In the genomic region with DNA sequence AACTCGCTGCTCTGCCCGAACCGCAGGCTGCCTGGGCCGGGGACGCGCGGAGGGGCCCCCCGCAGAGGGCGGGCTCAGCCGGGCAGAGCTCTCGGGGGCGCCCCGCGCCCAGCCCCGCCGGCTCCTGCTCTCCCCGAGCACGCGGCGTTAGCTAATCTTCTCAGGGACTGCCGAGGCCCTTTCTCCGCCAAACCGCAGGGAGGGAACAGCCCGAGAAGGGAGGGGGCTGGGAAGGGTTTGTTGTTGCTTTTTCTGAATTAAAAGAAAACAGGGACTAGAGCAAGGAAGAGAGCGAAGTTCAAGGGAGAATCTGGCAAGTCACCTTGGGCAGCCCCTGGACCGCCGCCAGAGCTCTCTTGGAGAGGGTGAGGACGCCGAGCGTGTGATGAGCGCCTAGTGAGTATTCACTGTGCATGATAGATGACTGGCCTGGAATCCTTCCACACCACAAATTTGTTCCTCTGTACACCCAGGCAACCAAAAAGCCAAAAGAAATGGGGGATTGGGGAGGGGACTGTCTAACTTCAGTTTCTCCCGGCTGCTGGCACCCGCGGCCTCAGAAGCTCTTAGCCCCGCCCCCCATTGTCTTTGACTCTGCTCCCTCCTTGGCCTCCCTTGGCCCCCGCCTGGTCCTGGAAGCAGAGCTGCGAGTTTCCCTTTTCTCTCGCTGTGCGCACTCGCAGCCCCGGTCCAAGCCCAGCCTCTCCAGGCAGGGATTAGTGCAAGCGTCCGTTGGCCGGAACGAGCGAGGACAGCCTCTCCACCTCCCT, we compare ENCODE assay signal across 8 cellular contexts. TPM values are rescaled to one million over a fixed set of nuclear protein-coding genes. Genes with fewer than 3 reads are reported as not detected.
A peak's percentile ranks its signal among the peaks of the same experiment; 100 is the strongest.
DNase-seq lines count a peak whose midpoint lies in the region; ATAC-seq, FAIRE-seq and TF ChIP-seq lines count a peak whose summit lies in the region.

No MANE protein-coding gene starts in this region.

- no peaks in the 10 kb centered on the region for H3K36me3 Mint-ChIP-seq in GM23338 (ENCODE audit: low read depth)

- H3K9me3 ChIP-seq in ascending aorta (no peaks in the 10 kb centered on the region), left ventricle myocardium inferior (replicated peaks) (no peaks in the 10 kb centered on the region)

- DNase-seq in GM23338 (ENCODE audit: low spot score) (peak; percentile 95), NCI-H446 treated with DMSO at 0.1 percent for 48 hours (lab: John Stamatoyannopoulos, UW) (peak; percentile 65), ascending aorta (ENCODE audit: low spot score in 2 of 2) (peak; percentile 50 to 89), left ventricle myocardium inferior (peak; percentile 87), pons (ENCODE audit: low spot score) (peak; percentile 73), D721Med (ENCODE audit: insufficient read length, low spot score) (no peak)

- peak overlapping the region; percentile 80 for H3K4me3 Mint-ChIP-seq in GM23338

- H3K9me3 Mint-ChIP-seq in GM23338 = no peaks in the 10 kb centered on the region

- no peaks in the 10 kb centered on the region for H3F3A ChIP-seq in GM23338 (replicated peaks; ENCODE audit: low read depth)

- H3K4me1 ChIP-seq in GM23338 (ENCODE audit: insufficient read depth) (peaks cover 4% of the 10 kb centered on the region; the same call in 1 of the 2 replicates), ascending aorta (peaks cover 6 to 8% of the 10 kb centered on the region in 2 donors), left ventricle myocardium inferior (peaks cover 22% of the 10 kb centered on the region)

- H3K4me2 ChIP-seq in GM23338 = peak overlapping the region; percentile 93

- no peak for FAIRE-seq in D721Med (lab: Jason Lieb, UNC)

- H3K4me1 Mint-ChIP-seq in GM23338 = peaks cover 10% of the 10 kb centered on the region

- H3K27me3 Mint-ChIP-seq in GM23338 (ENCODE audit: insufficient read depth, low read depth, poor library complexity) = peaks cover 22% of the 10 kb centered on the region

- H3K4me3 ChIP-seq in GM23338 = peak overlapping the region; percentile 75
- peak overlapping the region; percentile 48 to 61 for H3K4me3 ChIP-seq in ascending aorta
- peak overlapping the region; percentile 67 for H3K4me3 ChIP-seq in left ventricle myocardium inferior

- H2AFZ ChIP-seq in GM23338 = peak overlapping the region; percentile 100

- intact Hi-C loops in ascending aorta (cut with DNase I) (no loop called here), left ventricle myocardium inferior (cut with micrococcal nuclease) (no loop called here)

- H3K36me3 ChIP-seq in GM23338 (ENCODE audit: insufficient read depth) (no peaks in the 10 kb centered on the region), ascending aorta (no peaks in the 10 kb centered on the region), left ventricle myocardium inferior (no peaks in the 10 kb centered on the region)

- ATAC-seq in GM23338 (peak; percentile 92), HG03460 (IDR thresholded peaks at IDR 0.05; ENCODE audit: unreplicated experiment) (no peak)

- H3K79me2 ChIP-seq in GM23338 (replicated peaks; ENCODE audit: insufficient read depth) = no peaks in the 10 kb centered on the region

- H4K20me1 ChIP-seq in GM23338 (replicated peaks; ENCODE audit: insufficient read depth) = no peaks in the 10 kb centered on the region

- TF ChIP-seq CTCF in C4-2B (conservative IDR thresholded peaks at IDR 0.05) = no peak
- TF ChIP-seq CTCF in GM23338 (conservative IDR thresholded peaks at IDR 0.05; ENCODE audit: low read depth in 2 of 2) = no peak
- TF ChIP-seq CTCF in ascending aorta (IDR thresholded peaks at IDR 0.05) = no peak
- no peak for TF ChIP-seq CTCF in left ventricle myocardium inferior (IDR thresholded peaks at IDR 0.05; ENCODE audit: borderline replicate concordance)
- TF ChIP-seq CTCF in D721Med (IDR thresholded peaks at IDR 0.05; ENCODE audit: insufficient read depth, missing control alignments) = no peak

- H3K9me2 ChIP-seq in GM23338 (ENCODE audit: insufficient read depth) = no peaks in the 10 kb centered on the region

- peak overlapping the region; percentile 49; the same call in 1 of the 2 replicates for H3K27ac Mint-ChIP-seq in GM23338

- H3K27ac ChIP-seq in C4-2B = peak overlapping the region; percentile 62
- H3K27ac ChIP-seq in GM23338 (ENCODE audit: low read depth) = no peak overlapping the region
- peak overlapping the region; percentile 65 to 72 for H3K27ac ChIP-seq in ascending aorta
- peak overlapping the region; percentile 93 for H3K27ac ChIP-seq in left ventricle myocardium inferior (replicated peaks)

- H3K27me3 ChIP-seq in GM23338 (ENCODE audit: insufficient read depth) (peaks cover 40% of the 10 kb centered on the region), ascending aorta (no peaks in the 10 kb centered on the region), left ventricle myocardium inferior (ENCODE audit: low read depth) (no peaks in the 10 kb centered on the region)

TF ChIP-seq in GM23338, 12 proteins besides CTCF, POLR2A, EP300 and RAD21 (continues in another document):
- TF ChIP-seq, protein P1, sequence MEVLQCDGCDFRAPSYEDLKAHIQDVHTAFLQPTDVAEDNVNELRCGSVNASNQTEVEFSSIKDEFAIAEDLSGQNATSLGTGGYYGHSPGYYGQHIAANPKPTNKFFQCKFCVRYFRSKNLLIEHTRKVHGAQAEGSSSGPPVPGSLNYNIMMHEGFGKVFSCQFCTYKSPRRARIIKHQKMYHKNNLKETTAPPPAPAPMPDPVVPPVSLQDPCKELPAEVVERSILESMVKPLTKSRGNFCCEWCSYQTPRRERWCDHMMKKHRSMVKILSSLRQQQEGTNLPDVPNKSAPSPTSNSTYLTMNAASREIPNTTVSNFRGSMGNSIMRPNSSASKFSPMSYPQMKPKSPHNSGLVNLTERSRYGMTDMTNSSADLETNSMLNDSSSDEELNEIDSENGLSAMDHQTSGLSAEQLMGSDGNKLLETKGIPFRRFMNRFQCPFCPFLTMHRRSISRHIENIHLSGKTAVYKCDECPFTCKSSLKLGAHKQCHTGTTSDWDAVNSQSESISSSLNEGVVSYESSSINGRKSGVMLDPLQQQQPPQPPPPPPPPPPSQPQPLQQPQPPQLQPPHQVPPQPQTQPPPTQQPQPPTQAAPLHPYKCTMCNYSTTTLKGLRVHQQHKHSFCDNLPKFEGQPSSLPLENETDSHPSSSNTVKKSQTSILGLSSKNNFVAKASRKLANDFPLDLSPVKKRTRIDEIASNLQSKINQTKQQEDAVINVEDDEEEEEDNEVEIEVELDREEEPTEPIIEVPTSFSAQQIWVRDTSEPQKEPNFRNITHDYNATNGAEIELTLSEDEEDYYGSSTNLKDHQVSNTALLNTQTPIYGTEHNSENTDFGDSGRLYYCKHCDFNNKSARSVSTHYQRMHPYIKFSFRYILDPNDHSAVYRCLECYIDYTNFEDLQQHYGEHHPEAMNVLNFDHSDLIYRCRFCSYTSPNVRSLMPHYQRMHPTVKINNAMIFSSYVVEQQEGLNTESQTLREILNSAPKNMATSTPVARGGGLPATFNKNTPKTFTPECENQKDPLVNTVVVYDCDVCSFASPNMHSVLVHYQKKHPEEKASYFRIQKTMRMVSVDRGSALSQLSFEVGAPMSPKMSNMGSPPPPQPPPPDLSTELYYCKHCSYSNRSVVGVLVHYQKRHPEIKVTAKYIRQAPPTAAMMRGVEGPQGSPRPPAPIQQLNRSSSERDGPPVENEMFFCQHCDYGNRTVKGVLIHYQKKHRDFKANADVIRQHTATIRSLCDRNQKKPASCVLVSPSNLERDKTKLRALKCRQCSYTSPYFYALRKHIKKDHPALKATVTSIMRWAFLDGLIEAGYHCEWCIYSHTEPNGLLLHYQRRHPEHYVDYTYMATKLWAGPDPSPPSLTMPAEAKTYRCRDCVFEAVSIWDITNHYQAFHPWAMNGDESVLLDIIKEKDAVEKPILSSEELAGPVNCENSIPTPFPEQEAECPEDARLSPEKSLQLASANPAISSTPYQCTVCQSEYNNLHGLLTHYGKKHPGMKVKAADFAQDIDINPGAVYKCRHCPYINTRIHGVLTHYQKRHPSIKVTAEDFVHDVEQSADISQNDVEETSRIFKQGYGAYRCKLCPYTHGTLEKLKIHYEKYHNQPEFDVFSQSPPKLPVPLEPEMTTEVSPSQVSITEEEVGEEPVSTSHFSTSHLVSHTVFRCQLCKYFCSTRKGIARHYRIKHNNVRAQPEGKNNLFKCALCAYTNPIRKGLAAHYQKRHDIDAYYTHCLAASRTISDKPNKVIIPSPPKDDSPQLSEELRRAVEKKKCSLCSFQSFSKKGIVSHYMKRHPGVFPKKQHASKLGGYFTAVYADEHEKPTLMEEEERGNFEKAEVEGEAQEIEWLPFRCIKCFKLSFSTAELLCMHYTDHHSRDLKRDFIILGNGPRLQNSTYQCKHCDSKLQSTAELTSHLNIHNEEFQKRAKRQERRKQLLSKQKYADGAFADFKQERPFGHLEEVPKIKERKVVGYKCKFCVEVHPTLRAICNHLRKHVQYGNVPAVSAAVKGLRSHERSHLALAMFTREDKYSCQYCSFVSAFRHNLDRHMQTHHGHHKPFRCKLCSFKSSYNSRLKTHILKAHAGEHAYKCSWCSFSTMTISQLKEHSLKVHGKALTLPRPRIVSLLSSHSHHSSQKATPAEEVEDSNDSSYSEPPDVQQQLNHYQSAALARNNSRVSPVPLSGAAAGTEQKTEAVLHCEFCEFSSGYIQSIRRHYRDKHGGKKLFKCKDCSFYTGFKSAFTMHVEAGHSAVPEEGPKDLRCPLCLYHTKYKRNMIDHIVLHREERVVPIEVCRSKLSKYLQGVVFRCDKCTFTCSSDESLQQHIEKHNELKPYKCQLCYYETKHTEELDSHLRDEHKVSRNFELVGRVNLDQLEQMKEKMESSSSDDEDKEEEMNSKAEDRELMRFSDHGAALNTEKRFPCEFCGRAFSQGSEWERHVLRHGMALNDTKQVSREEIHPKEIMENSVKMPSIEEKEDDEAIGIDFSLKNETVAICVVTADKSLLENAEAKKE (CRISPR knock-in tag; IDR thresholded peaks at IDR 0.05) = no peak
- TF ChIP-seq CREB1 (CRISPR knock-in tag; IDR thresholded peaks at IDR 0.05; ENCODE audit: low read depth) (no peak), EZH2phosphoT487 (IDR thresholded peaks at IDR 0.05; ENCODE audit: unreplicated experiment) (no peak), NANOG (IDR thresholded peaks at IDR 0.05; ENCODE audit: borderline replicate concordance) (no peak), POLR2AphosphoS5 (IDR thresholded peaks at IDR 0.05; ENCODE audit: low read depth) (no peak), ZNF331 (CRISPR knock-in tag; IDR thresholded peaks at IDR 0.05; ENCODE audit: low read depth) (no peak), STAT1 (IDR thresholded peaks at IDR 0.05; ENCODE audit: unreplicated experiment) (no peak)

RNA-seq across cellular contexts. Expression of gene LMX1A, which starts 19.7 kb away (rescaled TPM):
- total RNA-seq in GM23338 (2014; rRNA removed; shearing (Covaris generic)) = not detected in 2 replicates
- not detected in 2 replicates for polyA plus RNA-seq in GM23338 (2016; fragmentation: Nextera tagmentation; extraction: Ambion mirVana)
- total RNA-seq in ascending aorta (1.7 TPM), left ventricle myocardium inferior (0.11 TPM)
